Comparison of ENCODE assay signal across 1 cellular context in the genomic region with DNA sequence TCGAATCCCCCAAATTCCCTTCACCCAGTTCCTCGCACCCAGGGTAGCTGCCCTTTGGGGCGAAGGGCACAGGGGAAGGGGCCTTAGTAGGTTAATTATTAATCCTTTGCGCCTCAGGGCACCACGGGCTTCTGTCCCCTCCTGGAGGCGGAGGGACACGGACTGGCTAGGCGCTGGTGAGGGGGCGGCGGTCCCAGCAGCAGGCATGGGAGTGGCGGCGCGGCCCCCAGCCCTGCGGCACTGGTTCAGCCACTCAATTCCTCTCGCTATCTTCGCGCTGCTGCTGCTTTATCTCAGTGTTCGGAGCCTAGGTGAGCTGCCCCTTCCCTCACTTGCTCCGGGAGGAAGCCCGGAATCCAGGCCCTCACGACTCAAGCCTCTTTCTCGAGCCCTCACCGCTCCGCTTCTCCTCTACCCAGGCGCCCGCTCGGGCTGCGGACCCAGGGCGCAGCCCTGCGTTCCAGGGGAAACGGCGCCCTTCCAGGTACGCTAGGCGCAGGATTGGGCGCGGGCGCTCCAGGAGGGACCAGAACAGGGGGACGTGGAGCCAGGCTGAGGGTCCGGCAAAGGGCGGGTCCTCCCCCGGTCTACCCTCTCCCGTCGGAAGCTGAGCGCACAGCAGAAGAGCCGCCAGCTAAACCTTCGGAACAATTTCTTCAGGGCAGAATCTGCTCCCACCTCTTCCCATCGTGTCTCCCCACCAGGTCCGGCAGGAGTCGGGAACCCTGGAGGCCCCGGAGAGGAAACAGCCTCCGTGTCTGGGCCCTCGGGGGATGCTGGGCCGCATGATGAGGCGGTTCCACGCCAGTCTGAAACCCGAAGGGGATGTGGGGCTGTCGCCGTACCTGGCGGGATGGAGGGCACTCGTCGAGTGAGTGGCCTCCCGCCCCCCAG.
A peak's percentile ranks its signal among the peaks of the same experiment; 100 is the strongest.
TF ChIP-seq lines count a peak whose summit lies in the region.

GLTPD2 (plus strand) TSS at position 158 of the 894 bp plus-strand sequence; CDS start at position 206, 48 bp downstream.

TF ChIP-seq in HepG2, 621 proteins besides CTCF, POLR2A, EP300 and RAD21 (continued from another document and continues in another):
- TF ChIP-seq FUBP1 (CRISPR knock-in tag; IDR thresholded peaks at IDR 0.05; ENCODE audit: borderline replicate concordance) (0 out of 2 replicates have a peak, but pooled peaks have one; percentile 26), MBNL3 (CRISPR knock-in tag; conservative IDR thresholded peaks at IDR 0.05) (no peak), STAT5B (CRISPR knock-in tag; IDR thresholded peaks at IDR 0.05) (no peak), PTBP1 (IDR thresholded peaks at IDR 0.05; ENCODE audit: low read depth, low read length, poor library complexity, severe bottlenecking) (peak; percentile 46), TERF1 (CRISPR knock-in tag; IDR thresholded peaks at IDR 0.05) (no peak), ZNF782 (CRISPR knock-in tag; IDR thresholded peaks at IDR 0.05; ENCODE audit: borderline replicate concordance) (no peak), ZKSCAN1 (IDR thresholded peaks at IDR 0.05; ENCODE audit: low read length) (no peak), NFYB (CRISPR knock-in tag; IDR thresholded peaks at IDR 0.05) (peak; percentile 22; the same call in 1 of the 2 replicates), ZNF556 (CRISPR knock-in tag; IDR thresholded peaks at IDR 0.05; ENCODE audit: borderline replicate concordance) (no peak; the same call in 1 of the 2 replicates), ZNF740 (CRISPR knock-in tag; IDR thresholded peaks at IDR 0.05) (0 out of 2 replicates have a peak, but pooled peaks have one; percentile 40), RARA (CRISPR knock-in tag; IDR thresholded peaks at IDR 0.05) (peak; percentile 73), ZNF883 (CRISPR knock-in tag; IDR thresholded peaks at IDR 0.05; ENCODE audit: not compliant biosample characterization) (no peak), ZBTB1 (CRISPR knock-in tag; IDR thresholded peaks at IDR 0.05; ENCODE audit: borderline replicate concordance) (no peak), ZNF800 (CRISPR knock-in tag; IDR thresholded peaks at IDR 0.05) (no peak), ZNF121 (CRISPR knock-in tag; IDR thresholded peaks at IDR 0.05) (no peak), HMGXB3 (CRISPR knock-in tag; IDR thresholded peaks at IDR 0.05; ENCODE audit: borderline replicate concordance) (peak; percentile 49; the same call in 1 of the 2 replicates), ZNF644 (CRISPR knock-in tag; IDR thresholded peaks at IDR 0.05; ENCODE audit: low read depth) (no peak), MIER3 (CRISPR knock-in tag; IDR thresholded peaks at IDR 0.05; ENCODE audit: borderline replicate concordance) (0 out of 2 replicates have a peak, but pooled peaks have one; percentile 35), FIP1L1 (IDR thresholded peaks at IDR 0.05; ENCODE audit: borderline replicate concordance, insufficient read depth, low read depth, low read length) (no peak), BHLHE40 (IDR thresholded peaks at IDR 0.05; ENCODE audit: low read length) (peak; percentile 10; the same call in 1 of the 2 replicates), ZSCAN12 (CRISPR knock-in tag; IDR thresholded peaks at IDR 0.05) (no peak), ZFX (CRISPR knock-in tag; IDR thresholded peaks at IDR 0.05; ENCODE audit: low read depth) (peak; percentile 74), KLF13 (CRISPR knock-in tag; IDR thresholded peaks at IDR 0.05) (no peak), MAZ (IDR thresholded peaks at IDR 0.05; ENCODE audit: borderline replicate concordance, low read depth, low read length) (peak; percentile 61; the same call in 1 of the 2 replicates), MAZ (CRISPR knock-in tag; IDR thresholded peaks at IDR 0.05; ENCODE audit: low read depth) (peak; percentile 73), ASH2L (IDR thresholded peaks at IDR 0.05; ENCODE audit: insufficient read length, low read depth, low read length) (no peak), PHF8 (CRISPR knock-in tag; IDR thresholded peaks at IDR 0.05) (peak; percentile 67), ZNF205 (CRISPR knock-in tag; IDR thresholded peaks at IDR 0.05) (no peak), ZNF326 (CRISPR knock-in tag; IDR thresholded peaks at IDR 0.05; ENCODE audit: borderline replicate concordance) (no peak)
- TF ChIP-seq, protein P1, sequence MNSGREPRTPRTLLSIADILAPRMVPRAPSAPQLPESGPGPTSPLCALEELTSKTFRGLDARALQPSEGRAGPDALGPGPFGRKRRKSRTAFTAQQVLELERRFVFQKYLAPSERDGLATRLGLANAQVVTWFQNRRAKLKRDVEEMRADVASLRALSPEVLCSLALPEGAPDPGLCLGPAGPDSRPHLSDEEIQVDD (CRISPR knock-in tag; IDR thresholded peaks at IDR 0.05; ENCODE audit: borderline replicate concordance): no peak
- TF ChIP-seq, protein P2, sequence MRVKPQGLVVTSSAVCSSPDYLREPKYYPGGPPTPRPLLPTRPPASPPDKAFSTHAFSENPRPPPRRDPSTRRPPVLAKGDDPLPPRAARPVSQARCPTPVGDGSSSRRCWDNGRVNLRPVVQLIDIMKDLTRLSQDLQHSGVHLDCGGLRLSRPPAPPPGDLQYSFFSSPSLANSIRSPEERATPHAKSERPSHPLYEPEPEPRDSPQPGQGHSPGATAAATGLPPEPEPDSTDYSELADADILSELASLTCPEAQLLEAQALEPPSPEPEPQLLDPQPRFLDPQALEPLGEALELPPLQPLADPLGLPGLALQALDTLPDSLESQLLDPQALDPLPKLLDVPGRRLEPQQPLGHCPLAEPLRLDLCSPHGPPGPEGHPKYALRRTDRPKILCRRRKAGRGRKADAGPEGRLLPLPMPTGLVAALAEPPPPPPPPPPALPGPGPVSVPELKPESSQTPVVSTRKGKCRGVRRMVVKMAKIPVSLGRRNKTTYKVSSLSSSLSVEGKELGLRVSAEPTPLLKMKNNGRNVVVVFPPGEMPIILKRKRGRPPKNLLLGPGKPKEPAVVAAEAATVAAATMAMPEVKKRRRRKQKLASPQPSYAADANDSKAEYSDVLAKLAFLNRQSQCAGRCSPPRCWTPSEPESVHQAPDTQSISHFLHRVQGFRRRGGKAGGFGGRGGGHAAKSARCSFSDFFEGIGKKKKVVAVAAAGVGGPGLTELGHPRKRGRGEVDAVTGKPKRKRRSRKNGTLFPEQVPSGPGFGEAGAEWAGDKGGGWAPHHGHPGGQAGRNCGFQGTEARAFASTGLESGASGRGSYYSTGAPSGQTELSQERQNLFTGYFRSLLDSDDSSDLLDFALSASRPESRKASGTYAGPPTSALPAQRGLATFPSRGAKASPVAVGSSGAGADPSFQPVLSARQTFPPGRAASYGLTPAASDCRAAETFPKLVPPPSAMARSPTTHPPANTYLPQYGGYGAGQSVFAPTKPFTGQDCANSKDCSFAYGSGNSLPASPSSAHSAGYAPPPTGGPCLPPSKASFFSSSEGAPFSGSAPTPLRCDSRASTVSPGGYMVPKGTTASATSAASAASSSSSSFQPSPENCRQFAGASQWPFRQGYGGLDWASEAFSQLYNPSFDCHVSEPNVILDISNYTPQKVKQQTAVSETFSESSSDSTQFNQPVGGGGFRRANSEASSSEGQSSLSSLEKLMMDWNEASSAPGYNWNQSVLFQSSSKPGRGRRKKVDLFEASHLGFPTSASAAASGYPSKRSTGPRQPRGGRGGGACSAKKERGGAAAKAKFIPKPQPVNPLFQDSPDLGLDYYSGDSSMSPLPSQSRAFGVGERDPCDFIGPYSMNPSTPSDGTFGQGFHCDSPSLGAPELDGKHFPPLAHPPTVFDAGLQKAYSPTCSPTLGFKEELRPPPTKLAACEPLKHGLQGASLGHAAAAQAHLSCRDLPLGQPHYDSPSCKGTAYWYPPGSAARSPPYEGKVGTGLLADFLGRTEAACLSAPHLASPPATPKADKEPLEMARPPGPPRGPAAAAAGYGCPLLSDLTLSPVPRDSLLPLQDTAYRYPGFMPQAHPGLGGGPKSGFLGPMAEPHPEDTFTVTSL (CRISPR knock-in tag; IDR thresholded peaks at IDR 0.05; ENCODE audit: borderline replicate concordance): no peak; the same call in 1 of the 2 replicates
- TF ChIP-seq, protein P3, sequence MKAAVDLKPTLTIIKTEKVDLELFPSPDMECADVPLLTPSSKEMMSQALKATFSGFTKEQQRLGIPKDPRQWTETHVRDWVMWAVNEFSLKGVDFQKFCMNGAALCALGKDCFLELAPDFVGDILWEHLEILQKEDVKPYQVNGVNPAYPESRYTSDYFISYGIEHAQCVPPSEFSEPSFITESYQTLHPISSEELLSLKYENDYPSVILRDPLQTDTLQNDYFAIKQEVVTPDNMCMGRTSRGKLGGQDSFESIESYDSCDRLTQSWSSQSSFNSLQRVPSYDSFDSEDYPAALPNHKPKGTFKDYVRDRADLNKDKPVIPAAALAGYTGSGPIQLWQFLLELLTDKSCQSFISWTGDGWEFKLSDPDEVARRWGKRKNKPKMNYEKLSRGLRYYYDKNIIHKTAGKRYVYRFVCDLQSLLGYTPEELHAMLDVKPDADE (CRISPR knock-in tag; IDR thresholded peaks at IDR 0.05): no peak
